Comparison of ENCODE assay signal across 21 cellular contexts in genomic region chr1:86460998-86461397, GRCh38. TPM values are rescaled to one million over a fixed set of nuclear protein-coding genes. Genes with fewer than 3 reads are reported as not detected.
"Had no signal": no experiment of that assay in that cellular context is flagged by ENCODE, and none has a peak within 500 bp of the region (broad histone marks: within the 10 kb centered on the region; RNA-seq: fewer than 3 reads in every experiment).

No MANE protein-coding gene starts in this region.

- H3K4me3 ChIP-seq: dorsolateral prefrontal cortex, heart left ventricle, prostate gland, right atrium auricular region, tibial nerve, uterus had no signal

- H3K4me1 ChIP-seq: heart left ventricle, prostate gland, right atrium auricular region, tibial nerve, uterus had no signal

- H3K9me3 ChIP-seq: heart left ventricle, prostate gland, right atrium auricular region, tibial nerve, uterus had no signal

- H3K27ac ChIP-seq: dorsolateral prefrontal cortex, epithelial cell of prostate, heart left ventricle, prostate gland, right atrium auricular region, tibial nerve, uterus, WERI-Rb-1 had no signal

- H3K36me3 ChIP-seq: heart left ventricle, prostate gland, right atrium auricular region, tibial nerve, uterus, WERI-Rb-1 had no signal

- H3K27me3 ChIP-seq: dorsolateral prefrontal cortex, heart left ventricle, right atrium auricular region, tibial nerve, uterus had no signal

- DNase-seq: activated CD4-positive, alpha-beta T cell treated with anti-CD3 and anti-CD28 coated beads for 1 hour; activated CD4-positive, alpha-beta T cell treated with anti-CD3 and anti-CD28 coated beads, Interleukin-2, amount 50 U/mL, for 4 hours; activated T-cell treated with anti-CD3 and anti-CD28 coated beads, Interleukin-2, amount 50 U/mL, for 72 hours; amniotic stem cell; dorsolateral prefrontal cortex; heart left ventricle; kidney; left ventricle myocardium superior; stimulated activated CD4-positive, alpha-beta T cell treated with anti-CD3 and anti-CD28 coated beads, Interleukin-2, amount 100 ng/mL, for 48 hours; T-cell; uterus; WERI-Rb-1 had no signal

- ATAC-seq: activated T-cell treated with anti-CD3 and anti-CD28 coated beads, Interleukin-2, amount 50 U/mL, for 72 hours; left ventricle myocardium superior; T-cell had no signal

RNA-seq across cellular contexts. Expression of gene CLCA1, which starts 7.7 kb away (rescaled TPM):
- total RNA-seq: activated CD8-positive, alpha-beta memory T cell treated with anti-CD3 and anti-CD28 coated beads for 36 hours; activated T-cell treated with anti-CD3 and anti-CD28 coated beads, Interleukin-2, amount 50 U/mL, for 72 hours; chondrocyte; frontal cortex; kidney; left ventricle myocardium superior; omental fat pad; right atrium auricular region; tibial nerve had no signal
- polyA plus RNA-seq: neural cell had no signal

RNA-seq across cellular contexts. Expression of gene CLCA2, which starts 37.0 kb away (rescaled TPM):
- total RNA-seq: activated CD8-positive, alpha-beta memory T cell treated with anti-CD3 and anti-CD28 coated beads for 36 hours; activated T-cell treated with anti-CD3 and anti-CD28 coated beads, Interleukin-2, amount 50 U/mL, for 72 hours; chondrocyte; frontal cortex; kidney; left ventricle myocardium superior; right atrium auricular region; T-cell; tibial nerve; uterus had no signal
- polyA plus RNA-seq: neural cell had no signal
